Comparison of ENCODE assay signal across 8 cellular contexts in genomic region chr1:43206721-43207228, GRCh38. TPM values are rescaled to one million over a fixed set of nuclear protein-coding genes. Genes with fewer than 3 reads are reported as not detected.
DNase-seq lines count a peak whose midpoint lies in the region; ATAC-seq and TF ChIP-seq lines count a peak whose summit lies in the region.

No MANE protein-coding gene starts in this region.

- peaks cover 4% of the 10 kb centered on the region for H3K27me3 Mint-ChIP-seq in endothelial cell (ENCODE audit: unreplicated experiment)

- WGBS in mesodermal cell (ENCODE audit: insufficient coverage in 2 of 2), 2 experiments: 4 to 8% methylated on average over 6 to 7 of the region's 9 CpGs

- no peaks in the 10 kb centered on the region for H3K36me3 Mint-ChIP-seq in endothelial cell (ENCODE audit: low read depth, unreplicated experiment)
- peaks cover 0 to 7% of the 10 kb centered on the region in 2 donors for H3K36me3 Mint-ChIP-seq in activated naive CD4-positive, alpha-beta T cell treated with anti-CD3 and anti-CD28 coated beads, Interleukin-2, amount 50 U/mL, for 72 hours

- H3K36me3 ChIP-seq in BJ (ENCODE audit: control insufficient read depth, insufficient read depth, low read length) (no peaks in the 10 kb centered on the region), mesodermal cell (ENCODE audit: control insufficient read depth, insufficient read depth, low read length) (no peaks in the 10 kb centered on the region)

- H3K27ac ChIP-seq in mesodermal cell (ENCODE audit: low read depth, low read length, severe bottlenecking): peak overlapping the region; percentile 100

- peaks cover 24% of the 10 kb centered on the region for H3K9me3 ChIP-seq in mesodermal cell (ENCODE audit: control insufficient read depth, low read length)

- H3K9me3 Mint-ChIP-seq in endothelial cell (ENCODE audit: unreplicated experiment): no peaks in the 10 kb centered on the region
- peaks cover 8% of the 10 kb centered on the region in 2 donors for H3K9me3 Mint-ChIP-seq in activated naive CD4-positive, alpha-beta T cell treated with anti-CD3 and anti-CD28 coated beads, Interleukin-2, amount 50 U/mL, for 72 hours

- H3K27ac Mint-ChIP-seq in endothelial cell (ENCODE audit: unreplicated experiment): peak overlapping the region; percentile 99
- no peak overlapping the region for H3K27ac Mint-ChIP-seq in activated naive CD4-positive, alpha-beta T cell treated with anti-CD3 and anti-CD28 coated beads, Interleukin-2, amount 50 U/mL, for 72 hours

- H3K4me3 ChIP-seq in BJ (ENCODE audit: low read depth, low read length) (peak overlapping the region; percentile 8; the same call in 1 of the 2 replicates), mesodermal cell (ENCODE audit: extremely low read depth, insufficient read depth, low read length, poor library complexity, severe bottlenecking) (no peak overlapping the region)

- DNase-seq in BJ (ENCODE audit: low read depth) (peak; percentile 97), NCI-H460 (ENCODE audit: extremely low read depth, low read depth) (peak; percentile 93), endothelial cell (ENCODE audit: low spot score) (peak; percentile 63), T-helper 2 cell (no peak), NCI-H526 treated with DMSO at 0.1 percent for 48 hours (lab: John Stamatoyannopoulos, UW) (no peak)
- DNase-seq in NK-92 treated with Interleukin-12 subunit alpha and Interleukin-12 subunit beta, amount 100 ng/mL, for 24 hours (lab: John Stamatoyannopoulos, UW): no peak
- DNase-seq in activated naive CD4-positive, alpha-beta T cell treated with anti-CD3 and anti-CD28 coated beads, Interleukin-2, amount 50 U/mL, for 72 hours (ENCODE audit: low spot score in 2 of 2): no peak

- ATAC-seq in activated naive CD4-positive, alpha-beta T cell treated with anti-CD3 and anti-CD28 coated beads, Interleukin-2, amount 50 U/mL, for 72 hours: no peak

- H3K4me1 Mint-ChIP-seq in endothelial cell (ENCODE audit: unreplicated experiment): peaks cover 25% of the 10 kb centered on the region

- H3K27me3 ChIP-seq in BJ (ENCODE audit: control insufficient read depth, insufficient read depth, low read length): no peaks in the 10 kb centered on the region

- H3K4me3 Mint-ChIP-seq in endothelial cell (ENCODE audit: unreplicated experiment): peak overlapping the region; percentile 64

- POLR2A ChIA-PET in BJ (lab: Charles Lee): interaction anchor here (0.6 to 1.5 kb wide), 4 partner anchors 14 to 35 kb away, joined by 3 to 5 read pairs (median 3); partner anchors contain the start of genes CFAP57 and EBNA1BP2

- H3K4me1 ChIP-seq in mesodermal cell (ENCODE audit: control insufficient read depth, insufficient read depth, low read length, poor library complexity, severe bottlenecking): peaks cover 34% of the 10 kb centered on the region

- no peak for TF ChIP-seq CTCF in BJ (IDR thresholded peaks at IDR 0.05; ENCODE audit: insufficient read depth, low read depth, low read length)
- no peak for TF ChIP-seq CTCF in endothelial cell (IDR thresholded peaks at IDR 0.05; ENCODE audit: unreplicated experiment)

- CTCF ChIA-PET in BJ (lab: Yijun Ruan, JAX): interaction anchor here (1.1 to 2.6 kb wide), 3 partner anchors 9 to 133 kb away, joined by 3 to 12 read pairs (median 4); no protein-coding TSS in a partner anchor

RNA-seq across cellular contexts. Expression of gene CFAP57, which starts 34.6 kb away (rescaled TPM):
- 0.27 TPM in 2 replicates for polyA plus RNA-seq in BJ (2011; rRNA removed)
- 0.05 and 0.24 TPM in 2 replicates for polyA minus RNA-seq in BJ (2011; rRNA and poly(A)+ RNA removed)
- total RNA-seq in NCI-H460 (2014; rRNA removed; shearing (Covaris generic)): 0.46 and 0.69 TPM in 2 replicates
- 0.15 TPM in 1 of 2 replicates, not detected in the other for polyA plus RNA-seq in NCI-H460 (2014; cell fraction: nucleus; rRNA removed)
- total RNA-seq in endothelial cell (ENCODE audit: unreplicated experiment): 0.49 TPM
- 0.77 TPM for polyA plus RNA-seq in mesodermal cell (2013, experiment 1 of 2)
- 0.76 TPM for polyA plus RNA-seq in mesodermal cell (2013, experiment 2 of 2)
- total RNA-seq in activated naive CD4-positive, alpha-beta T cell treated with anti-CD3 and anti-CD28 coated beads, Interleukin-2, amount 50 U/mL, for 72 hours: under 1 TPM; 0.37 to 0.61 TPM

RNA-seq across cellular contexts. Expression of gene EBNA1BP2, which starts 34.7 kb away (rescaled TPM):
- polyA plus RNA-seq in BJ (2011; rRNA removed): 63.4 and 70.9 TPM in 2 replicates
- polyA minus RNA-seq in BJ (2011; rRNA and poly(A)+ RNA removed): 19.2 and 19.4 TPM in 2 replicates
- total RNA-seq in NCI-H460 (2014; rRNA removed; shearing (Covaris generic)): 152 and 154 TPM in 2 replicates
- polyA plus RNA-seq in NCI-H460 (2014; cell fraction: nucleus; rRNA removed): 225 and 257 TPM in 2 replicates
- 41.1 TPM for total RNA-seq in endothelial cell (ENCODE audit: unreplicated experiment)
- polyA plus RNA-seq in mesodermal cell (2013, experiment 1 of 2): 102 TPM
- 103 TPM for polyA plus RNA-seq in mesodermal cell (2013, experiment 2 of 2)
- 10 to 100 TPM; 50.2 to 83.4 TPM for total RNA-seq in activated naive CD4-positive, alpha-beta T cell treated with anti-CD3 and anti-CD28 coated beads, Interleukin-2, amount 50 U/mL, for 72 hours

Comparison
In these comparisons a context has a peak if more than half of its experiments do, and no peak if none do; other contexts are left out.
1. DNase-seq: peak in BJ (single experiment), NCI-H460 (single experiment) and endothelial cell (single experiment); none in NK-92 treated with Interleukin-12 subunit alpha and Interleukin-12 subunit beta, amount 100 ng/mL, for 24 hours (single experiment), T-helper 2 cell (0 of 5), activated naive CD4-positive, alpha-beta T cell treated with anti-CD3 and anti-CD28 coated beads, Interleukin-2, amount 50 U/mL, for 72 hours (0 of 2) and NCI-H526 treated with DMSO at 0.1 percent for 48 hours (single experiment).